15 cellular contexts compared by ENCODE assay signal in the genomic region with DNA sequence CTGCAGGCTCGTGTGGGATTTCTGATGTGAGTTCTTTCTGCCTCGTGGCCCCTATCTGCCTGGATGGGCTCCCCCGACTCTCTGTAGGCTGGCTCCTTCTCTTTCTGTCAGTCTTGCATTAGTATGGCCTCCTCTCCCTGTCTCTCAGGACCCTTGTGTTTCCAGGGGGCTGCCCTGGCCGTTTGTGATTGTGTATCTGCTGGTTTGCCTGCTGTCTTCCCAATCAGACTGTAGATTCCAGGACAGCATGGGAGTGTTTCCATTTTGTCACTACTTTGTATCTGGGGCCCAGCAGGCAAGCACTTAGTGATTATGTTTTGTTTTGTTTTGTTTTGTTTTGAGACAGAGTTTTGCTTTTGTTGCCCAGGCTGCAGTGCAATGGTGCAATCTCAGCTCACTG. TPM values are rescaled to one million over a fixed set of nuclear protein-coding genes. Genes with fewer than 3 reads are reported as not detected.
DNase-seq lines count a peak whose midpoint lies in the region; ATAC-seq and TF ChIP-seq lines count a peak whose summit lies in the region.
"Had no signal": no experiment of that assay in that cellular context is flagged by ENCODE, and none has a peak within 500 bp of the region (broad histone marks: within the 10 kb centered on the region; RNA-seq: fewer than 3 reads in every experiment).

No MANE protein-coding gene starts in this region.

- H3K4me1 ChIP-seq in mesendoderm (ENCODE audit: control insufficient read depth, low read depth, low read length) (no peaks in the 10 kb centered on the region), upper lobe of left lung (peaks cover 0 to 8% (median 6%) of the 10 kb centered on the region in 4 donors)
- H3K4me1 ChIP-seq: SJCRH30 had no signal

- ATAC-seq in SK-N-SH treated with all-trans-retinoic acid at 6 μM for 48 hours: no peak
- no peak for ATAC-seq in upper lobe of left lung (ENCODE audit: low FRiP score in 2 of 2)

- no peak overlapping the region for H2BK15ac ChIP-seq in mesendoderm (replicated peaks; ENCODE audit: low read depth)

- H3K4me2 ChIP-seq in mesendoderm (ENCODE audit: low read length): no peak overlapping the region

- H3K9ac ChIP-seq in mesendoderm (ENCODE audit: low read length): no peak overlapping the region

- H2BK120ac ChIP-seq in mesendoderm (ENCODE audit: low read depth, low read length): no peak overlapping the region

- H3K23ac ChIP-seq in mesendoderm (ENCODE audit: low read length): no peak overlapping the region

- H4K5ac ChIP-seq in mesendoderm (ENCODE audit: low read length): no peak overlapping the region

- H2AK5ac ChIP-seq in mesendoderm (ENCODE audit: low read length): no peak overlapping the region

- H3K56ac ChIP-seq in mesendoderm (ENCODE audit: low read length): no peak overlapping the region

- no peaks in the 10 kb centered on the region for H3K79me2 ChIP-seq in mesendoderm (ENCODE audit: control insufficient read depth, insufficient read depth, low read length)

- H3K4me3 ChIP-seq in mesendoderm (ENCODE audit: low read length) (no peak overlapping the region), upper lobe of left lung (no peak overlapping the region)
- H3K4me3 ChIP-seq: SJCRH30 had no signal

- no peak overlapping the region for H3K4ac ChIP-seq in mesendoderm (ENCODE audit: low read depth, low read length)

- H2BK5ac ChIP-seq in mesendoderm (ENCODE audit: low read length): no peak overlapping the region

- peak overlapping the region; percentile 71; the same call in 1 of the 2 replicates for H3K27ac ChIP-seq in C4-2B
- H3K27ac ChIP-seq in VCaP: peak overlapping the region; percentile 94
- no peak overlapping the region for H3K27ac ChIP-seq in mesendoderm (ENCODE audit: low read depth, low read length)
- H3K27ac ChIP-seq in upper lobe of left lung: no peak overlapping the region
- H3K27ac ChIP-seq: SJCRH30 had no signal

- no peaks in the 10 kb centered on the region for H3K36me3 ChIP-seq in mesendoderm (ENCODE audit: control insufficient read depth, insufficient read depth, low read length)
- peaks cover 17 to 79% (median 57%) of the 10 kb centered on the region in 4 donors for H3K36me3 ChIP-seq in upper lobe of left lung

- no peak for TF ChIP-seq POLR2A in upper lobe of left lung (IDR thresholded peaks at IDR 0.05)

- TF ChIP-seq CTCF in C4-2B (conservative IDR thresholded peaks at IDR 0.05) (no peak), VCaP (conservative IDR thresholded peaks at IDR 0.05) (no peak), upper lobe of left lung (IDR thresholded peaks at IDR 0.05) (no peak)

- no peak overlapping the region for H3K18ac ChIP-seq in mesendoderm (ENCODE audit: low read length)

- DNase-seq in mesendoderm: peak; percentile 25
- no peak for DNase-seq in effector CD8-positive, alpha-beta T cell (lab: John Stamatoyannopoulos, UW)
- no peak for DNase-seq in upper lobe of left lung
- DNase-seq: AML-193, DMS79 treated with DMSO at 0.1 percent for 48 hours, KBM-7, NCI-H1105, NCI-H2081, NCI-H2171 treated with DMSO at 0.1 percent for 48 hours, NCI-H446 treated with DMSO at 0.1 percent for 48 hours, NCI-H69, SJCRH30 had no signal

- TF ChIP-seq EP300 in upper lobe of left lung (IDR thresholded peaks at IDR 0.05): no peak

- no CpG with 5 or more reads among the region's 4 CpGs for WGBS in mesendoderm (ENCODE audit: extremely low coverage, insufficient coverage, low lambda C conversion rate)
- 78 to 79% methylated on average over 4 of the region's 4 CpGs for WGBS in upper lobe of left lung, 2 donors

- no peak overlapping the region for H4K8ac ChIP-seq in mesendoderm (ENCODE audit: low read depth, low read length)

- no peaks in the 10 kb centered on the region for H3K27me3 ChIP-seq in mesendoderm (ENCODE audit: insufficient read depth, low read length, poor library complexity)
- no peaks in the 10 kb centered on the region for H3K27me3 ChIP-seq in upper lobe of left lung
- H3K27me3 ChIP-seq: SJCRH30 had no signal

- no peaks in the 10 kb centered on the region for H3K9me3 ChIP-seq in upper lobe of left lung
- H3K9me3 ChIP-seq: SJCRH30 had no signal

- no peaks in the 10 kb centered on the region for H3K79me1 ChIP-seq in mesendoderm (ENCODE audit: low read length)

TF ChIP-seq in SK-N-SH treated with all-trans-retinoic acid at 6 μM for 48 hours, 23 proteins besides CTCF, POLR2A, EP300 and RAD21 (continues in another document):
- no peak for TF ChIP-seq ZFP3 (CRISPR knock-in tag; IDR thresholded peaks at IDR 0.05)
- TF ChIP-seq SNAI2 (CRISPR knock-in tag; IDR thresholded peaks at IDR 0.05): no peak
- no peak for TF ChIP-seq ESRRG (CRISPR knock-in tag; IDR thresholded peaks at IDR 0.05)
- no peak for TF ChIP-seq ZNF565 (CRISPR knock-in tag; conservative IDR thresholded peaks at IDR 0.05; ENCODE audit: low read depth)
- TF ChIP-seq BACH2 (CRISPR knock-in tag; IDR thresholded peaks at IDR 0.05; ENCODE audit: borderline replicate concordance): no peak
- TF ChIP-seq GLIS3 (CRISPR knock-in tag; IDR thresholded peaks at IDR 0.05): no peak
- no peak for TF ChIP-seq ZNF70 (CRISPR knock-in tag; IDR thresholded peaks at IDR 0.05)
- TF ChIP-seq, protein P1, sequence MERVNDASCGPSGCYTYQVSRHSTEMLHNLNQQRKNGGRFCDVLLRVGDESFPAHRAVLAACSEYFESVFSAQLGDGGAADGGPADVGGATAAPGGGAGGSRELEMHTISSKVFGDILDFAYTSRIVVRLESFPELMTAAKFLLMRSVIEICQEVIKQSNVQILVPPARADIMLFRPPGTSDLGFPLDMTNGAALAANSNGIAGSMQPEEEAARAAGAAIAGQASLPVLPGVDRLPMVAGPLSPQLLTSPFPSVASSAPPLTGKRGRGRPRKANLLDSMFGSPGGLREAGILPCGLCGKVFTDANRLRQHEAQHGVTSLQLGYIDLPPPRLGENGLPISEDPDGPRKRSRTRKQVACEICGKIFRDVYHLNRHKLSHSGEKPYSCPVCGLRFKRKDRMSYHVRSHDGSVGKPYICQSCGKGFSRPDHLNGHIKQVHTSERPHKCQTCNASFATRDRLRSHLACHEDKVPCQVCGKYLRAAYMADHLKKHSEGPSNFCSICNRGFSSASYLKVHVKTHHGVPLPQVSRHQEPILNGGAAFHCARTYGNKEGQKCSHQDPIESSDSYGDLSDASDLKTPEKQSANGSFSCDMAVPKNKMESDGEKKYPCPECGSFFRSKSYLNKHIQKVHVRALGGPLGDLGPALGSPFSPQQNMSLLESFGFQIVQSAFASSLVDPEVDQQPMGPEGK (CRISPR knock-in tag; IDR thresholded peaks at IDR 0.05; ENCODE audit: borderline replicate concordance): no peak
- TF ChIP-seq ARNTL (CRISPR knock-in tag; IDR thresholded peaks at IDR 0.05; ENCODE audit: borderline replicate concordance, low read depth): no peak
- TF ChIP-seq ZNF8 (CRISPR knock-in tag; IDR thresholded peaks at IDR 0.05): no peak
- TF ChIP-seq, protein P2, sequence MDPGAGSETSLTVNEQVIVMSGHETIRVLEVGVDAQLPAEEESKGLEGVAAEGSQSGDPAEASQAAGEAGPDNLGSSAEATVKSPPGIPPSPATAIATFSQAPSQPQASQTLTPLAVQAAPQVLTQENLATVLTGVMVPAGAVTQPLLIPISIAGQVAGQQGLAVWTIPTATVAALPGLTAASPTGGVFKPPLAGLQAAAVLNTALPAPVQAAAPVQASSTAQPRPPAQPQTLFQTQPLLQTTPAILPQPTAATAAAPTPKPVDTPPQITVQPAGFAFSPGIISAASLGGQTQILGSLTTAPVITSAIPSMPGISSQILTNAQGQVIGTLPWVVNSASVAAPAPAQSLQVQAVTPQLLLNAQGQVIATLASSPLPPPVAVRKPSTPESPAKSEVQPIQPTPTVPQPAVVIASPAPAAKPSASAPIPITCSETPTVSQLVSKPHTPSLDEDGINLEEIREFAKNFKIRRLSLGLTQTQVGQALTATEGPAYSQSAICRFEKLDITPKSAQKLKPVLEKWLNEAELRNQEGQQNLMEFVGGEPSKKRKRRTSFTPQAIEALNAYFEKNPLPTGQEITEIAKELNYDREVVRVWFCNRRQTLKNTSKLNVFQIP (CRISPR knock-in tag; IDR thresholded peaks at IDR 0.05; ENCODE audit: borderline replicate concordance, low read depth): no peak
- TF ChIP-seq, protein P3, sequence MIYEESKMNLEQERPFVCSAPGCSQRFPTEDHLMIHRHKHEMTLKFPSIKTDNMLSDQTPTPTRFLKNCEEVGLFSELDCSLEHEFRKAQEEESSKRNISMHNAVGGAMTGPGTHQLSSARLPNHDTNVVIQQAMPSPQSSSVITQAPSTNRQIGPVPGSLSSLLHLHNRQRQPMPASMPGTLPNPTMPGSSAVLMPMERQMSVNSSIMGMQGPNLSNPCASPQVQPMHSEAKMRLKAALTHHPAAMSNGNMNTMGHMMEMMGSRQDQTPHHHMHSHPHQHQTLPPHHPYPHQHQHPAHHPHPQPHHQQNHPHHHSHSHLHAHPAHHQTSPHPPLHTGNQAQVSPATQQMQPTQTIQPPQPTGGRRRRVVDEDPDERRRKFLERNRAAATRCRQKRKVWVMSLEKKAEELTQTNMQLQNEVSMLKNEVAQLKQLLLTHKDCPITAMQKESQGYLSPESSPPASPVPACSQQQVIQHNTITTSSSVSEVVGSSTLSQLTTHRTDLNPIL (CRISPR knock-in tag; IDR thresholded peaks at IDR 0.05; ENCODE audit: low read depth): no peak
- TF ChIP-seq ISL1 (CRISPR knock-in tag; IDR thresholded peaks at IDR 0.05): no peak

RNA-seq across cellular contexts. Expression of a gene that starts 25.6 kb away (rescaled TPM):
- polyA plus RNA-seq in mesendoderm (2013, experiment 1 of 2): 16.3 TPM
- polyA plus RNA-seq in mesendoderm (2013, experiment 2 of 2): 16.0 TPM
- 10 to 100 TPM; 10.2 to 28.3 (median 19.8) TPM for total RNA-seq in upper lobe of left lung

RNA-seq across cellular contexts. Expression of a gene that starts 25.8 kb away (rescaled TPM):
- polyA plus RNA-seq in mesendoderm (2013, experiment 1 of 2): 10.7 TPM
- polyA plus RNA-seq in mesendoderm (2013, experiment 2 of 2): 10.7 TPM
- total RNA-seq in upper lobe of left lung: 100 to 1,000 TPM in 2 of 6 donors, 10 to 100 TPM in 4; 68.6 to 251 (median 89.5) TPM

RNA-seq across cellular contexts. Expression of a gene that starts 32.8 kb away (rescaled TPM):
- 53.0 TPM for polyA plus RNA-seq in mesendoderm (2013, experiment 1 of 2)
- polyA plus RNA-seq in mesendoderm (2013, experiment 2 of 2): 54.6 TPM
- total RNA-seq in upper lobe of left lung: 10 to 100 TPM; 35.6 to 65.4 (median 53.4) TPM

Comparison
In these comparisons a context has a peak if more than half of its experiments do, and no peak if none do; other contexts are left out.
1. H3K27ac ChIP-seq: peak in C4-2B (single experiment) and VCaP (single experiment); none in mesendoderm (single experiment) and upper lobe of left lung (0 of 4).